In the genomic region with DNA sequence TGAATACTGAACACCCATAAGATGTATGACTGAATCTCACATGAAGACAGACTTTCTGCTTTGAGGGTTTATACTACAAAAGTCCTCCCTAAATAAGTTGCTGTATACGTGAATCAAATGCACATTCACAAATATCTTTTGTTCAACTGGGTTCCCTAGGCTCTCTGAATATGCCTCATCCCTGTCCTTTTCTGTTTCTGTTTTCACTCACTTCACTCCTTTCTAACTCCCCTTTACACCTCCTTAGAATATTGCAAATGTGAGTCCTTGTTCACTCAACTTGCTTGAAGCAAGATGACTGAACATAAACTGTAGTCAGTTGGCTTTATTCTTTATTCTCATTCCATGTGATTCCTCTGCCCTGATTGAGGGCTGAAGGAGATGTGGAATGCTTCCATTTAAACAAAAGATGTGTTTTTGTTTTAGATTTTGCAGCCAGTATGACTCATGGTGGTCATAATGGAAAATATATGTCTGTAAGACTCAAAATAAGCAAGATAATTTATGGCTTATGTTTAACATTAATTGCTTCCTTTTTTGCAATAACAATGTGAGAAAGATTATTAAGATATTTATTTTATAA, we compare ENCODE assay signal across 20 cellular contexts.
DNase-seq lines count a peak whose midpoint lies in the region; ATAC-seq, FAIRE-seq and TF ChIP-seq lines count a peak whose summit lies in the region.
"Had no signal": no experiment of that assay in that cellular context is flagged by ENCODE, and none has a peak within 500 bp of the region (broad histone marks: within the 10 kb centered on the region; RNA-seq: fewer than 3 reads in every experiment).

No MANE protein-coding gene starts in this region.

- H3K4me3 ChIP-seq in right cardiac atrium (ENCODE audit: low read length): no peak overlapping the region
- H3K4me3 ChIP-seq: adrenal gland, gastroesophageal sphincter, left lung, SJCRH30, tibial nerve had no signal

- H3K27ac ChIP-seq in foreskin keratinocyte (no peak overlapping the region), right cardiac atrium (ENCODE audit: low read length) (no peak overlapping the region)
- H3K27ac ChIP-seq: adrenal gland, gastroesophageal sphincter, left lung, SJCRH30, tibial nerve had no signal

- peaks cover 3% of the 10 kb centered on the region for H3K9me3 ChIP-seq in right cardiac atrium (ENCODE audit: control insufficient read depth, low read length)
- H3K9me3 ChIP-seq: adrenal gland, gastroesophageal sphincter, left lung, SJCRH30, tibial nerve had no signal

- DNase-seq in A172 (ENCODE audit: low spot score) (peak; percentile 43), HCEC 1CT (peak; percentile 57), astrocyte of the hippocampus (ENCODE audit: low read depth, low spot score) (peak; percentile 26), foreskin keratinocyte (peak in 1 of 2 donors; percentile 33), right cardiac atrium (no peak), urothelium cell line (ENCODE audit: low spot score) (no peak), iPS-NIHi11 (ENCODE audit: low spot score) (no peak), DMS53 treated with DMSO at 0.1 percent for 48 hours (lab: John Stamatoyannopoulos, UW; ENCODE audit: unreplicated experiment) (no peak)
- DNase-seq: activated gamma-delta T cell; adrenal gland; cerebellar nuclear complex; effector memory CD4-positive, alpha-beta T cell; H7; left lung; NCI-H1930; SJCRH30; stimulated activated naive CD4-positive, alpha-beta T cell treated with Interleukin-2 at 50 U/mL for 16 hours had no signal

- no peak for FAIRE-seq in urothelium cell line (lab: Jason Lieb, UNC)

- peaks cover 24% of the 10 kb centered on the region for H3K4me1 ChIP-seq in foreskin keratinocyte
- H3K4me1 ChIP-seq in right cardiac atrium (ENCODE audit: control insufficient read depth, insufficient read depth, low read length): no peaks in the 10 kb centered on the region
- H3K4me1 ChIP-seq: adrenal gland, gastroesophageal sphincter, left lung, SJCRH30, tibial nerve had no signal

- no peaks in the 10 kb centered on the region for H3K27me3 ChIP-seq in foreskin keratinocyte
- no peaks in the 10 kb centered on the region for H3K27me3 ChIP-seq in right cardiac atrium (ENCODE audit: control insufficient read depth, insufficient read depth)
- H3K27me3 ChIP-seq: adrenal gland, gastroesophageal sphincter, left lung, tibial nerve had no signal

- WGBS in right cardiac atrium: 81% methylated on average over 1 of the region's 1 CpG

- TF ChIP-seq CTCF in foreskin keratinocyte (conservative IDR thresholded peaks at IDR 0.05): no peak

- intact Hi-C loops in right cardiac atrium (cut with DNase I): no loop called here

- ATAC-seq in foreskin keratinocyte (peak; percentile 20), right cardiac atrium (no peak)
- ATAC-seq: activated CD4-positive, CD25-positive, alpha-beta regulatory T cell treated with anti-CD3 and anti-CD28 coated beads, Interleukin-2, amount 50 U/mL, for 24 hours; gastroesophageal sphincter; left lung had no signal

Comparison
In these comparisons a context has a peak if more than half of its experiments do, and no peak if none do; other contexts are left out.
1. DNase-seq: peak in A172 (single experiment), HCEC 1CT (single experiment) and astrocyte of the hippocampus (single experiment); none in right cardiac atrium (0 of 3), urothelium cell line (single experiment), iPS-NIHi11 (single experiment) and DMS53 treated with DMSO at 0.1 percent for 48 hours (single experiment).